Comparison of ENCODE assay signal across 21 cellular contexts in genomic region chr10:52082307-52082706, GRCh38.
DNase-seq lines count a peak whose midpoint lies in the region; ATAC-seq and TF ChIP-seq lines count a peak whose summit lies in the region.
"Had no signal": no experiment of that assay in that cellular context is flagged by ENCODE, and none has a peak within 500 bp of the region (broad histone marks: within the 10 kb centered on the region; RNA-seq: fewer than 3 reads in every experiment).

No MANE protein-coding gene starts in this region.

- no peak overlapping the region for H3K4me3 Mint-ChIP-seq in activated naive CD8-positive, alpha-beta T cell treated with anti-CD3 and anti-CD28 coated beads for 36 hours
- H3K4me3 Mint-ChIP-seq: activated naive CD8-positive, alpha-beta T cell; natural killer cell treated with Interleukin-12 subunit alpha and Interleukin-12 subunit beta and Interleukin-15 and Interleukin-18, amount 100 ng/mL, for 72 hours; stimulated activated naive CD8-positive, alpha-beta T cell treated with anti-CD3 and anti-CD28 coated beads, Interleukin-15, Interleukin-2, amounts not matched to agents 100 ng/mL and 50 ng/mL, for 24 hours had no signal

- H3K27ac Mint-ChIP-seq in activated naive CD8-positive, alpha-beta T cell treated with anti-CD3 and anti-CD28 coated beads for 36 hours: no peak overlapping the region
- H3K27ac Mint-ChIP-seq: activated naive CD8-positive, alpha-beta T cell; natural killer cell treated with Interleukin-12 subunit alpha and Interleukin-12 subunit beta and Interleukin-15 and Interleukin-18, amount 100 ng/mL, for 72 hours; stimulated activated naive CD8-positive, alpha-beta T cell treated with anti-CD3 and anti-CD28 coated beads, Interleukin-15, Interleukin-2, amounts not matched to agents 100 ng/mL and 50 ng/mL, for 24 hours had no signal

- no peaks in the 10 kb centered on the region for H4K20me1 ChIP-seq in MM.1S (ENCODE audit: insufficient read depth, low read length)

- H3K27me3 Mint-ChIP-seq in activated naive CD8-positive, alpha-beta T cell treated with anti-CD3 and anti-CD28 coated beads for 36 hours: no peaks in the 10 kb centered on the region
- H3K27me3 Mint-ChIP-seq: activated naive CD8-positive, alpha-beta T cell; natural killer cell treated with Interleukin-12 subunit alpha and Interleukin-12 subunit beta and Interleukin-15 and Interleukin-18, amount 100 ng/mL, for 72 hours; stimulated activated naive CD8-positive, alpha-beta T cell treated with anti-CD3 and anti-CD28 coated beads, Interleukin-15, Interleukin-2, amounts not matched to agents 100 ng/mL and 50 ng/mL, for 24 hours had no signal

- H3K4me2 ChIP-seq in MM.1S (ENCODE audit: low read depth, low read length): no peak overlapping the region

- ATAC-seq in GM18867 (IDR thresholded peaks at IDR 0.05; ENCODE audit: unreplicated experiment) (peak; percentile 93), GM21367 (IDR thresholded peaks at IDR 0.05; ENCODE audit: unreplicated experiment) (peak; percentile 61), HG02973 (IDR thresholded peaks at IDR 0.05; ENCODE audit: unreplicated experiment) (peak; percentile 77)
- ATAC-seq: activated CD4-positive, CD25-positive, alpha-beta regulatory T cell treated with anti-CD3 and anti-CD28 coated beads, Interleukin-2, amount 50 U/mL, for 24 hours; HCT116; natural killer cell treated with Interleukin-12 subunit alpha and Interleukin-12 subunit beta and Interleukin-15 and Interleukin-18, amount 100 ng/mL, for 72 hours; upper lobe of right lung had no signal

- H3K9me2 ChIP-seq in MM.1S (replicated peaks; ENCODE audit: insufficient read depth, low read length): no peaks in the 10 kb centered on the region

- no peak overlapping the region for H2AFZ ChIP-seq in MM.1S (ENCODE audit: low read length)

- TF ChIP-seq CTCF in MM.1S (IDR thresholded peaks at IDR 0.05; ENCODE audit: low read length) (no peak), breast epithelium (IDR thresholded peaks at IDR 0.05) (no peak)

- H3K4me3 ChIP-seq in MM.1S (ENCODE audit: low read length): no peak overlapping the region
- no peak overlapping the region for H3K4me3 ChIP-seq in breast epithelium
- H3K4me3 ChIP-seq: coronary artery, upper lobe of right lung had no signal

- H3K27me3 ChIP-seq in MM.1S (replicated peaks; ENCODE audit: insufficient read depth, low read length): no peaks in the 10 kb centered on the region
- no peaks in the 10 kb centered on the region for H3K27me3 ChIP-seq in breast epithelium
- H3K27me3 ChIP-seq: upper lobe of right lung had no signal

- H3F3A ChIP-seq in MM.1S (ENCODE audit: insufficient read depth, low read length): no peaks in the 10 kb centered on the region

- no peaks in the 10 kb centered on the region for H3K36me3 ChIP-seq in MM.1S (replicated peaks; ENCODE audit: insufficient read depth, low read length)
- H3K36me3 ChIP-seq in breast epithelium: no peaks in the 10 kb centered on the region
- H3K36me3 ChIP-seq: upper lobe of right lung had no signal

- H3K9me3 ChIP-seq in MM.1S (replicated peaks; ENCODE audit: insufficient read depth, low read length) (no peaks in the 10 kb centered on the region), breast epithelium (no peaks in the 10 kb centered on the region)
- H3K9me3 ChIP-seq: upper lobe of right lung had no signal

- no peak overlapping the region for H3K9ac ChIP-seq in MM.1S (ENCODE audit: low read length)

- H3K4me1 Mint-ChIP-seq in activated naive CD8-positive, alpha-beta T cell treated with anti-CD3 and anti-CD28 coated beads for 36 hours: no peaks in the 10 kb centered on the region

- no peaks in the 10 kb centered on the region for H3K4me1 ChIP-seq in MM.1S (ENCODE audit: low read length)
- H3K4me1 ChIP-seq in breast epithelium: no peaks in the 10 kb centered on the region
- H3K4me1 ChIP-seq: upper lobe of right lung had no signal

- intact Hi-C loops in breast epithelium (cut with DNase I; ENCODE audit: low total_unique reads): no loop called here

- H3K27ac ChIP-seq in MM.1S (ENCODE audit: low read length) (no peak overlapping the region), breast epithelium (no peak overlapping the region)
- H3K27ac ChIP-seq: coronary artery, upper lobe of right lung had no signal

- no peaks in the 10 kb centered on the region for H3K79me2 ChIP-seq in MM.1S (ENCODE audit: low read length)

- DNase-seq in MM.1S: peak; percentile 14
- DNase-seq in NCI-H1105 (lab: John Stamatoyannopoulos, UW): no peak
- no peak for DNase-seq in breast epithelium (ENCODE audit: low spot score in 2 of 2)
- no peak for DNase-seq in HK-2 (ENCODE audit: unreplicated experiment)
- no peak for DNase-seq in activated naive CD8-positive, alpha-beta T cell treated with anti-CD3 and anti-CD28 coated beads for 36 hours
- DNase-seq: activated CD8-positive, alpha-beta memory T cell treated with anti-CD3 and anti-CD28 coated beads for 24 hours; DMS79; MV-4-11; NCI-H187 treated with DMSO at 0.1 percent for 48 hours; NCI-H446 treated with DMSO at 0.1 percent for 48 hours; stimulated activated CD4-positive, alpha-beta T cell treated with anti-CD3 and anti-CD28 coated beads, Interleukin-2, amount 100 ng/mL, for 24 hours; upper lobe of right lung had no signal

- TF ChIP-seq POLR2A in breast epithelium (IDR thresholded peaks at IDR 0.05): no peak

- no peaks in the 10 kb centered on the region for H3K36me3 Mint-ChIP-seq in activated naive CD8-positive, alpha-beta T cell treated with anti-CD3 and anti-CD28 coated beads for 36 hours
- H3K36me3 Mint-ChIP-seq: activated naive CD8-positive, alpha-beta T cell; natural killer cell treated with Interleukin-12 subunit alpha and Interleukin-12 subunit beta and Interleukin-15 and Interleukin-18, amount 100 ng/mL, for 72 hours had no signal

- H3K9me3 Mint-ChIP-seq in activated naive CD8-positive, alpha-beta T cell treated with anti-CD3 and anti-CD28 coated beads for 36 hours: no peaks in the 10 kb centered on the region
- H3K9me3 Mint-ChIP-seq: natural killer cell treated with Interleukin-12 subunit alpha and Interleukin-12 subunit beta and Interleukin-15 and Interleukin-18, amount 100 ng/mL, for 72 hours; stimulated activated naive CD8-positive, alpha-beta T cell treated with anti-CD3 and anti-CD28 coated beads, Interleukin-15, Interleukin-2, amounts not matched to agents 100 ng/mL and 50 ng/mL, for 24 hours had no signal
